In the genomic region with DNA sequence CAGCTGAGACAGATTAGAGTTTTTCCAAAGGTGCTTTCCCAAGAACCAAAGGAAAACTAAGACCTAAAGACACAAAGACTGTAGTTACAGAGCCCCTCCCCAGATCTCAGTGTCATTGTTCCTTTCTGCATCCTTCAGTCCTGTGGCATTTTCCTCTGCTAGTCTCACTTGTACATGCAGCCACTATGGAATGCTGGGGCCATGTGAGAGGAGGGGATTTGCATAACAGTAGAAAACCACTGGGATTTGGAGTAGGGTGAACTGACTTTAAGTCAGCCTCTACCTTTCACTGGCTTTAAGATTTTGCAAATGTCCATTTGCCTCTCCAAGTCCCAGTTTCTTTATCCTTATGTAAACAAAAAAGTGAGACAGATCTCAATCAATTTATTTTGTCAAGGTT, we compare ENCODE assay signal across 19 cellular contexts.
DNase-seq lines count a peak whose midpoint lies in the region; ATAC-seq and TF ChIP-seq lines count a peak whose summit lies in the region.
"Had no signal": no experiment of that assay in that cellular context is flagged by ENCODE, and none has a peak within 500 bp of the region (broad histone marks: within the 10 kb centered on the region; RNA-seq: fewer than 3 reads in every experiment).

No MANE protein-coding gene starts in this region.

- no peak overlapping the region for H4K91ac ChIP-seq in mesenchymal stem cell (ENCODE audit: low read length)

- H3K9me3 ChIP-seq in HUES48 (ENCODE audit: control insufficient read depth, insufficient read depth, low read length) (peaks cover 14% of the 10 kb centered on the region), endodermal cell (ENCODE audit: control insufficient read depth, low read length) (peaks cover 22% of the 10 kb centered on the region), mesenchymal stem cell (ENCODE audit: control insufficient read depth, low read length) (no peaks in the 10 kb centered on the region), suprapubic skin (no peaks in the 10 kb centered on the region)
- H3K9me3 ChIP-seq: ascending aorta, esophagus squamous epithelium had no signal

- 0 out of 2 replicates have a peak, but pooled peaks cover 3% of the 10 kb centered on the region for H3K36me3 ChIP-seq in HUES48 (ENCODE audit: control insufficient read depth, insufficient read depth, low read length)
- no peaks in the 10 kb centered on the region for H3K36me3 ChIP-seq in endodermal cell (ENCODE audit: control insufficient read depth, insufficient read depth, low read length)
- no peaks in the 10 kb centered on the region for H3K36me3 ChIP-seq in mesenchymal stem cell (ENCODE audit: control insufficient read depth in 1 of 2, insufficient read depth in 2 of 2, low read depth in 1 of 2, low read length in 2 of 2)
- no peaks in the 10 kb centered on the region for H3K36me3 ChIP-seq in suprapubic skin
- H3K36me3 ChIP-seq: ascending aorta, esophagus squamous epithelium had no signal

- H2BK15ac ChIP-seq in mesenchymal stem cell (ENCODE audit: low read depth, poor library complexity, severe bottlenecking), result no peak overlapping the region

- H3K23ac ChIP-seq in mesenchymal stem cell (ENCODE audit: low read length in 2 of 2), result no peak overlapping the region

- H3K27me3 ChIP-seq in HUES48 (ENCODE audit: control insufficient read depth, insufficient read depth, low read length) (no peaks in the 10 kb centered on the region), endodermal cell (ENCODE audit: control insufficient read depth, insufficient read depth, low read length, poor library complexity, severe bottlenecking) (no peaks in the 10 kb centered on the region), mesenchymal stem cell (ENCODE audit: control insufficient read depth in 1 of 2, insufficient read depth in 1 of 2, low read length in 2 of 2) (no peaks in the 10 kb centered on the region), suprapubic skin (no peaks in the 10 kb centered on the region)
- H3K27me3 ChIP-seq: ascending aorta, esophagus squamous epithelium had no signal

- CTCF ChIA-PET in activated CD4-positive, alpha-beta memory T cell treated with anti-CD3 and anti-CD28 coated beads, Interleukin-2, amount 10 ng/mL, durations not matched to agents 7 days and 5 days (lab: Charles Lee), result no interaction called here

- TF ChIP-seq CTCF in AG10803 (conservative IDR thresholded peaks at IDR 0.05; ENCODE audit: low read length) (no peak), endodermal cell (conservative IDR thresholded peaks at IDR 0.05) (no peak), suprapubic skin (IDR thresholded peaks at IDR 0.05) (no peak)

- H3K79me1 ChIP-seq in mesenchymal stem cell (replicated peaks; ENCODE audit: low read length, poor library complexity, severe bottlenecking), result no peaks in the 10 kb centered on the region

- H2BK5ac ChIP-seq in mesenchymal stem cell (ENCODE audit: low read depth, low read length, poor library complexity, severe bottlenecking), result no peak overlapping the region

- no peaks in the 10 kb centered on the region for H3K27me3 Mint-ChIP-seq in endodermal cell (ENCODE audit: insufficient read depth)
- peaks cover 5% of the 10 kb centered on the region for H3K27me3 Mint-ChIP-seq in activated T-cell treated with anti-CD3 and anti-CD28 coated beads, Interleukin-2, amount 50 U/mL, for 72 hours (ENCODE audit: low read depth)
- H3K27me3 Mint-ChIP-seq in activated CD4-positive, alpha-beta memory T cell treated with anti-CD3 and anti-CD28 coated beads, Interleukin-2, amount 10 ng/mL, durations not matched to agents 7 days and 5 days, result peaks cover 4% of the 10 kb centered on the region
- H3K27me3 Mint-ChIP-seq: CD4-positive, CD25-positive, alpha-beta regulatory T cell; dendritic cell treated with granulocyte-macrophage colony-stimulating factor and Interleukin-4, amounts not matched to agents 40 ng/mL and 50 ng/mL, for 4 days had no signal

- H3K4ac ChIP-seq in mesenchymal stem cell (ENCODE audit: low read depth in 1 of 2, low read length in 2 of 2), result no peak overlapping the region

- H4K8ac ChIP-seq in mesenchymal stem cell (ENCODE audit: low read length), result no peak overlapping the region

- H3K4me2 ChIP-seq in mesenchymal stem cell (ENCODE audit: low read length, poor library complexity, severe bottlenecking), result no peak overlapping the region

- H3K18ac ChIP-seq in mesenchymal stem cell (ENCODE audit: low read depth in 1 of 2, low read length in 2 of 2), result peak overlapping the region in 1 of 2 experiments; percentile 11

- no peak overlapping the region for H2BK120ac ChIP-seq in mesenchymal stem cell (ENCODE audit: low read depth, low read length)

- no peak for TF ChIP-seq EP300 in suprapubic skin (IDR thresholded peaks at IDR 0.05)

- H3K9me3 Mint-ChIP-seq in endodermal cell, result peaks cover 10% of the 10 kb centered on the region
- H3K9me3 Mint-ChIP-seq in activated T-cell treated with anti-CD3 and anti-CD28 coated beads, Interleukin-2, amount 50 U/mL, for 72 hours, result no peaks in the 10 kb centered on the region
- no peaks in the 10 kb centered on the region for H3K9me3 Mint-ChIP-seq in activated CD4-positive, alpha-beta memory T cell treated with anti-CD3 and anti-CD28 coated beads, Interleukin-2, amount 10 ng/mL, durations not matched to agents 7 days and 5 days
- H3K9me3 Mint-ChIP-seq: dendritic cell treated with granulocyte-macrophage colony-stimulating factor and Interleukin-4, amounts not matched to agents 40 ng/mL and 50 ng/mL, for 4 days had no signal

- no peak overlapping the region for H2AFZ ChIP-seq in mesenchymal stem cell (ENCODE audit: low read depth, low read length)

- H3K4me3 Mint-ChIP-seq in endodermal cell, result peak overlapping the region; percentile 13
- no peak overlapping the region for H3K4me3 Mint-ChIP-seq in activated T-cell treated with anti-CD3 and anti-CD28 coated beads, Interleukin-2, amount 50 U/mL, for 72 hours
- no peak overlapping the region for H3K4me3 Mint-ChIP-seq in activated CD4-positive, alpha-beta memory T cell treated with anti-CD3 and anti-CD28 coated beads, Interleukin-2, amount 10 ng/mL, durations not matched to agents 7 days and 5 days
- H3K4me3 Mint-ChIP-seq: CD4-positive, CD25-positive, alpha-beta regulatory T cell; dendritic cell treated with granulocyte-macrophage colony-stimulating factor and Interleukin-4, amounts not matched to agents 40 ng/mL and 50 ng/mL, for 4 days had no signal

- H3K4me3 ChIP-seq in AG10803 (ENCODE audit: low read length), result no peak overlapping the region
- peak overlapping the region; percentile 18; the same call in 1 of the 2 replicates for H3K4me3 ChIP-seq in HUES48 (ENCODE audit: low read depth, low read length)
- no peak overlapping the region for H3K4me3 ChIP-seq in endodermal cell (ENCODE audit: low read length)
- no peak overlapping the region for H3K4me3 ChIP-seq in mesenchymal stem cell (ENCODE audit: insufficient read depth in 1 of 2, low read depth in 1 of 2, low read length in 2 of 2)
- no peak overlapping the region for H3K4me3 ChIP-seq in suprapubic skin
- H3K4me3 ChIP-seq: ascending aorta, esophagus squamous epithelium, GM12878 had no signal

- ATAC-seq in activated T-cell treated with anti-CD3 and anti-CD28 coated beads, Interleukin-2, amount 50 U/mL, for 72 hours (replicated peaks in 1 of 2), result no peak
- ATAC-seq: GM12878 had no signal

- peaks cover 51% of the 10 kb centered on the region for H3K4me1 ChIP-seq in HUES48 (ENCODE audit: control insufficient read depth, insufficient read depth, low read length)
- peaks cover 34% of the 10 kb centered on the region for H3K4me1 ChIP-seq in endodermal cell (ENCODE audit: control insufficient read depth, insufficient read depth, low read length)
- peaks cover 2% of the 10 kb centered on the region for H3K4me1 ChIP-seq in mesenchymal stem cell (ENCODE audit: control insufficient read depth, insufficient read depth, low read depth, low read length)
- no peaks in the 10 kb centered on the region for H3K4me1 ChIP-seq in suprapubic skin

- H3K27ac Mint-ChIP-seq in endodermal cell, result peak overlapping the region; percentile 94
- no peak overlapping the region for H3K27ac Mint-ChIP-seq in activated T-cell treated with anti-CD3 and anti-CD28 coated beads, Interleukin-2, amount 50 U/mL, for 72 hours
- no peak overlapping the region for H3K27ac Mint-ChIP-seq in activated CD4-positive, alpha-beta memory T cell treated with anti-CD3 and anti-CD28 coated beads, Interleukin-2, amount 10 ng/mL, durations not matched to agents 7 days and 5 days
- H3K27ac Mint-ChIP-seq: CD4-positive, CD25-positive, alpha-beta regulatory T cell; dendritic cell treated with granulocyte-macrophage colony-stimulating factor and Interleukin-4, amounts not matched to agents 40 ng/mL and 50 ng/mL, for 4 days had no signal

- no peak overlapping the region for H2BK12ac ChIP-seq in mesenchymal stem cell (ENCODE audit: low read length in 2 of 2)

- H2AK5ac ChIP-seq in mesenchymal stem cell (ENCODE audit: low read length, severe bottlenecking), result no peak overlapping the region

- POLR2A ChIA-PET in activated CD4-positive, alpha-beta memory T cell treated with anti-CD3 and anti-CD28 coated beads, Interleukin-2, amount 10 ng/mL, durations not matched to agents 7 days and 5 days (lab: Charles Lee), result no interaction called here

- H3K27ac ChIP-seq in HUES48 (ENCODE audit: low read depth, low read length) (peak overlapping the region; percentile 96), endodermal cell (ENCODE audit: low read depth, low read length) (peak overlapping the region; percentile 65), mesenchymal stem cell (ENCODE audit: low read length, poor library complexity, severe bottlenecking) (no peak overlapping the region), suprapubic skin (no peak overlapping the region)
- H3K27ac ChIP-seq: esophagus squamous epithelium had no signal

- peaks cover 3% of the 10 kb centered on the region for H3K36me3 Mint-ChIP-seq in endodermal cell (ENCODE audit: low read depth)
- H3K36me3 Mint-ChIP-seq in activated T-cell treated with anti-CD3 and anti-CD28 coated beads, Interleukin-2, amount 50 U/mL, for 72 hours (ENCODE audit: insufficient read depth in 2 of 2), result no peaks in the 10 kb centered on the region
- H3K36me3 Mint-ChIP-seq in activated CD4-positive, alpha-beta memory T cell treated with anti-CD3 and anti-CD28 coated beads, Interleukin-2, amount 10 ng/mL, durations not matched to agents 7 days and 5 days (ENCODE audit: low read depth), result no peaks in the 10 kb centered on the region
- H3K36me3 Mint-ChIP-seq: CD4-positive, CD25-positive, alpha-beta regulatory T cell had no signal

- peaks cover 50% of the 10 kb centered on the region for H3K4me1 Mint-ChIP-seq in endodermal cell
- H3K4me1 Mint-ChIP-seq in activated T-cell treated with anti-CD3 and anti-CD28 coated beads, Interleukin-2, amount 50 U/mL, for 72 hours (ENCODE audit: low read depth), result no peaks in the 10 kb centered on the region
- no peaks in the 10 kb centered on the region for H3K4me1 Mint-ChIP-seq in activated CD4-positive, alpha-beta memory T cell treated with anti-CD3 and anti-CD28 coated beads, Interleukin-2, amount 10 ng/mL, durations not matched to agents 7 days and 5 days
- H3K4me1 Mint-ChIP-seq: CD4-positive, CD25-positive, alpha-beta regulatory T cell had no signal

- no peak for TF ChIP-seq POLR2A in suprapubic skin (IDR thresholded peaks at IDR 0.05)

- H3K14ac ChIP-seq in mesenchymal stem cell (ENCODE audit: low read length in 2 of 2), result no peak overlapping the region

- H3K9ac ChIP-seq in HUES48 (ENCODE audit: low read depth, low read length), result peak overlapping the region; percentile 46
- H3K9ac ChIP-seq in endodermal cell (ENCODE audit: extremely low read depth, low read length, poor library complexity, severe bottlenecking), result no peak overlapping the region
- no peak overlapping the region for H3K9ac ChIP-seq in mesenchymal stem cell (ENCODE audit: low read length)

- peak; percentile 44 for DNase-seq in AG10803 (ENCODE audit: low read depth)
- DNase-seq in endodermal cell, result peak; percentile 85
- DNase-seq in mesenchymal stem cell, result peak; percentile 45
- DNase-seq in suprapubic skin (ENCODE audit: low spot score in 2 of 2), result no peak
- DNase-seq in glomerular visceral epithelial cell (ENCODE audit: extremely low spot score), result no peak
- DNase-seq in activated T-cell treated with anti-CD3 and anti-CD28 coated beads, Interleukin-2, amount 50 U/mL, for 72 hours, result no peak
- DNase-seq in activated CD4-positive, alpha-beta memory T cell treated with anti-CD3 and anti-CD28 coated beads, Interleukin-2, amount 10 ng/mL, durations not matched to agents 7 days and 5 days, result no peak
- DNase-seq: activated CD4-positive, CD25-positive, alpha-beta regulatory T cell; activated effector memory CD4-positive, alpha-beta T cell treated with anti-CD3 and anti-CD28 coated beads, Interleukin-2, amount 50 U/mL, for 16 hours; CD4-positive, CD25-positive, alpha-beta regulatory T cell; esophagus squamous epithelium; hippocampal formation; NCI-H2081 treated with DMSO at 0.1 percent for 48 hours; NCI-H774; trophoblast cell had no signal

Comparison
In these comparisons a context has a peak if more than half of its experiments do, and no peak if none do; other contexts are left out.
1. DNase-seq: peak in AG10803 (single experiment), endodermal cell (single experiment) and mesenchymal stem cell (single experiment); none in suprapubic skin (0 of 2), glomerular visceral epithelial cell (single experiment), activated T-cell treated with anti-CD3 and anti-CD28 coated beads, Interleukin-2, amount 50 U/mL, for 72 hours (0 of 2) and activated CD4-positive, alpha-beta memory T cell treated with anti-CD3 and anti-CD28 coated beads, Interleukin-2, amount 10 ng/mL, durations not matched to agents 7 days and 5 days (single experiment).
2. H3K27ac ChIP-seq: peak in HUES48 (single experiment) and endodermal cell (single experiment); none in mesenchymal stem cell (single experiment) and suprapubic skin (single experiment).